ENCODE assay signal across 8 cellular contexts in the genomic region with DNA sequence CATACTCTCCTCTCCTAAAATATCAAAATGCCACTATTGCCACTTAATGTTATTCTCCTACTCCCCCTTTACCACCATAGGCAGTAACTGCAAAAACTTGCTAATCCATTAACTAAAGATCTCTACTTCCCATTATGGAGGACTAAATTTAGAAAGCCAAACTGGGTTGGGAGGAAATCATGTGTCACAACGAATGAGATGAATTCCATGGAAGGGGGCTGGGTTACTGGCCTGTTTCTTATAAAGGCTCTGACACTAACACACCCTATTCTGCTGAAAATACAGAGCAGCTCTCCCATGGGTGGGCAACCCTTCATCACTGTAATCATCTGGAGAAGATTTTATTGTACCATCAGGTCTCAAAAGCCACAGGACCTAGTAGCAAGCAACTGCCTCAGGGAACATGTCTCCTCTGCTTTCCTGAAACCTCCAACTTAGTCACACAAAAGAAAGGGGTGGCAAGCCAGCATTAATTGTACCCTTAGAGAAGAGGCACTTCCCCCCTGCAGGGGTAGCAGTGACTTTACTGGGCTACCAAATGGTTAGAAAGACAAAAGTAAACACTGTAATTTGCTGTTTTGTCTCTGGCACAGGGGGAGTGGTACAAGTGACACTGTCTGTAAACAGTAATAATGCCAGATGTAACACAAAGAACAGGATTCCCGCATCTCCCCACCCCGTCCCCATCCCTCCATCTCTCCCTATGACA.
DNase-seq lines count a peak whose midpoint lies in the region; ATAC-seq and TF ChIP-seq lines count a peak whose summit lies in the region.

No MANE protein-coding gene starts in this region.

- no peaks in the 10 kb centered on the region for H4K20me1 ChIP-seq in SK-N-SH (ENCODE audit: insufficient read depth)

- peak overlapping the region; percentile 35 to 62 for H3K27ac ChIP-seq in SK-N-SH (ENCODE audit: low read depth in 2 of 2, low read length in 1 of 2)
- H3K27ac ChIP-seq in upper lobe of left lung, result peak overlapping the region; percentile 41 to 61 (median 52)

- CTCF ChIA-PET in SK-N-SH (lab: Yijun Ruan, JAX), result no interaction called here

- no peak for DNase-seq in Right ventricle myocardium inferior (ENCODE audit: missing footprints)
- DNase-seq in cardiac septum (ENCODE audit: low spot score), result no peak
- DNase-seq in SK-N-SH, result no peak
- peak; percentile 54 for DNase-seq in foreskin melanocyte
- DNase-seq in upper lobe of left lung, result no peak
- no peak for DNase-seq in NK-92 (lab: John Stamatoyannopoulos, UW; ENCODE audit: unreplicated experiment)
- no peak for DNase-seq in cerebellum (ENCODE audit: low spot score)

- H3K27me3 ChIP-seq in SK-N-SH (ENCODE audit: insufficient read depth) (no peaks in the 10 kb centered on the region), upper lobe of left lung (no peaks in the 10 kb centered on the region)

- WGBS in SK-N-SH (ENCODE audit: low lambda C conversion rate), result 64% methylated on average over 3 of the region's 3 CpGs
- 53 to 56% methylated on average over 3 of the region's 3 CpGs for WGBS in upper lobe of left lung, 2 donors

- no peak for TF ChIP-seq CTCF in SK-N-SH (IDR thresholded peaks at IDR 0.05)
- no peak for TF ChIP-seq CTCF in upper lobe of left lung (IDR thresholded peaks at IDR 0.05)

- TF ChIP-seq EP300 in SK-N-SH (IDR thresholded peaks at IDR 0.05; ENCODE audit: borderline replicate concordance in 1 of 2, low read depth in 1 of 2, low read length in 1 of 2) (no peak), upper lobe of left lung (IDR thresholded peaks at IDR 0.05) (no peak)

- no peak overlapping the region for H2AFZ ChIP-seq in SK-N-SH (ENCODE audit: low read depth)

- peaks cover 10% of the 10 kb centered on the region for H3F3A ChIP-seq in SK-N-SH (replicated peaks; ENCODE audit: insufficient read depth)

- H3K9me2 ChIP-seq in SK-N-SH, result no peaks in the 10 kb centered on the region

- ATAC-seq in Right ventricle myocardium inferior, result peak; percentile 51
- ATAC-seq in upper lobe of left lung (ENCODE audit: low FRiP score in 2 of 2), result peak in 1 of 2 donors; percentile 54
- no peak for ATAC-seq in HG03442 (IDR thresholded peaks at IDR 0.05; ENCODE audit: unreplicated experiment)

- POLR2A ChIA-PET in SK-N-SH (lab: Yijun Ruan, JAX), result no interaction called here

- TF ChIP-seq POLR2A in upper lobe of left lung (IDR thresholded peaks at IDR 0.05), result no peak

- no peaks in the 10 kb centered on the region for H3K79me2 ChIP-seq in SK-N-SH (ENCODE audit: insufficient read depth)

- H3K9me3 ChIP-seq in SK-N-SH, result no peaks in the 10 kb centered on the region
- H3K9me3 ChIP-seq in upper lobe of left lung, result no peaks in the 10 kb centered on the region

- intact Hi-C loops in Right ventricle myocardium inferior (cut with DNase I), result no loop called here
- intact Hi-C loops in cardiac septum (cut with DNase I), result no loop called here

- H3K36me3 ChIP-seq in SK-N-SH (replicated peaks in 1 of 2; ENCODE audit: control insufficient read depth in 1 of 2, insufficient read depth in 2 of 2, low read length in 1 of 2), result peaks cover 29 to 31% of the 10 kb centered on the region in 2 experiments
- H3K36me3 ChIP-seq in upper lobe of left lung, result peaks cover 0 to 47% (median 16%) of the 10 kb centered on the region in 4 donors

- H3K4me3 ChIP-seq in SK-N-SH (ENCODE audit: low read depth in 2 of 2, low read length in 1 of 2) (0 out of 4 replicates have a peak overlapping the region, but pooled peaks of 1 of the 2 experiments have one; percentile 5), upper lobe of left lung (peak overlapping the region in 1 of 4 donors; percentile 1)

- TF ChIP-seq RAD21 in SK-N-SH (IDR thresholded peaks at IDR 0.05; ENCODE audit: low read length), result no peak

- H3K4me1 ChIP-seq in SK-N-SH (ENCODE audit: control insufficient read depth in 1 of 2, insufficient read depth in 2 of 2, low read depth in 1 of 2, low read length in 1 of 2) (peaks cover 0 to 16% of the 10 kb centered on the region in 2 experiments; a peak in 3 of 4 replicates), upper lobe of left lung (peaks cover 5 to 18% (median 16%) of the 10 kb centered on the region in 4 donors)

- no peak overlapping the region for H3K9ac ChIP-seq in SK-N-SH

- H3K4me2 ChIP-seq in SK-N-SH, result peak overlapping the region; percentile 34

TF ChIP-seq in SK-N-SH, 30 proteins besides CTCF, POLR2A, EP300 and RAD21:
- TF ChIP-seq POLR2AphosphoS5 (IDR thresholded peaks at IDR 0.05; ENCODE audit: low read depth, low read length) (no peak), ELF1 (IDR thresholded peaks at IDR 0.05) (no peak), NFIC (IDR thresholded peaks at IDR 0.05; ENCODE audit: borderline replicate concordance) (no peak), MAX (IDR thresholded peaks at IDR 0.05; ENCODE audit: low read depth) (no peak), JUND (IDR thresholded peaks at IDR 0.05) (no peak), FOSL2 (IDR thresholded peaks at IDR 0.05; ENCODE audit: borderline replicate concordance, low read depth) (no peak), FOXM1 (IDR thresholded peaks at IDR 0.05; ENCODE audit: low read depth) (no peak), TCF12 (IDR thresholded peaks at IDR 0.05) (no peak), MXI1 (IDR thresholded peaks at IDR 0.05; ENCODE audit: low read depth, low read length) (no peak), SIN3A (IDR thresholded peaks at IDR 0.05; ENCODE audit: borderline replicate concordance, low read depth, low read length) (no peak), CHD2 (IDR thresholded peaks at IDR 0.05; ENCODE audit: low read length, partially characterized antibody) (no peak), EZH2phosphoT487 (IDR thresholded peaks at IDR 0.05; ENCODE audit: borderline replicate concordance, low read depth) (no peak), RFX5 (IDR thresholded peaks at IDR 0.05; ENCODE audit: low read length) (no peak), MEF2A (IDR thresholded peaks at IDR 0.05; ENCODE audit: borderline replicate concordance, low read depth) (no peak)
- TF ChIP-seq, protein P1, sequence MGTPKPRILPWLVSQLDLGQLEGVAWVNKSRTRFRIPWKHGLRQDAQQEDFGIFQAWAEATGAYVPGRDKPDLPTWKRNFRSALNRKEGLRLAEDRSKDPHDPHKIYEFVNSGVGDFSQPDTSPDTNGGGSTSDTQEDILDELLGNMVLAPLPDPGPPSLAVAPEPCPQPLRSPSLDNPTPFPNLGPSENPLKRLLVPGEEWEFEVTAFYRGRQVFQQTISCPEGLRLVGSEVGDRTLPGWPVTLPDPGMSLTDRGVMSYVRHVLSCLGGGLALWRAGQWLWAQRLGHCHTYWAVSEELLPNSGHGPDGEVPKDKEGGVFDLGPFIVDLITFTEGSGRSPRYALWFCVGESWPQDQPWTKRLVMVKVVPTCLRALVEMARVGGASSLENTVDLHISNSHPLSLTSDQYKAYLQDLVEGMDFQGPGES (IDR thresholded peaks at IDR 0.05; ENCODE audit: low read depth, low read length), result no peak
TF ChIP-seq in SK-N-SH: peak in this region for 0.
